9 cellular contexts compared by ENCODE assay signal in the genomic region with DNA sequence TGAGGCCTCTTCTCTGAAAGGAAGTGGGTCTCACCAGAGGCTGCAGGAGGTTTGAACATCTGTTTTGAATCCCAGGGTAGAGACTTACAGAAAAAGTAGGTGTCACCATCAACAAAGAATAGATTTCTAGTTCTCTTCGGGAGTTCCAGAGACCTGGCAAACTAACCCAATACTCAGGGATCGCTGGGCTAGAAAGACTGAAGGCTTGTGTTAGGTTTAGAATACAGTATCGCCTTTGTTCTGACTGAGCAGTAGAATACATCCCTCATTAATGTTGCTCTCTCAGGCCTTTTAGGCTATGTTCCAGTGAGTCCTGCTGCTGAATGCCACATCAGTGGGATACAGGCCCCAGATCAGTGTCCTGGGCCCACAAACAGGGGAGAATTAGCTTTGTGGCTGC. TPM values are rescaled to one million over a fixed set of nuclear protein-coding genes. Genes with fewer than 3 reads are reported as not detected.
DNase-seq lines count a peak whose midpoint lies in the region; ATAC-seq and TF ChIP-seq lines count a peak whose summit lies in the region.
"Had no signal": no experiment of that assay in that cellular context is flagged by ENCODE, and none has a peak within 500 bp of the region (broad histone marks: within the 10 kb centered on the region; RNA-seq: fewer than 3 reads in every experiment).

No MANE protein-coding gene starts in this region.

- H3K27me3 ChIP-seq in ACC112 (ENCODE audit: insufficient read depth, low read length) (no peaks in the 10 kb centered on the region), SJSA1 (replicated peaks) (no peaks in the 10 kb centered on the region), osteoblast (ENCODE audit: insufficient read depth, low read length) (no peaks in the 10 kb centered on the region)

- peak overlapping the region; percentile 92 for H3K27ac ChIP-seq in ACC112 (ENCODE audit: low read depth, low read length)
- peak overlapping the region; percentile 97 for H3K27ac ChIP-seq in SJSA1
- H3K27ac ChIP-seq in osteoblast (ENCODE audit: low read depth, low read length) = peak overlapping the region; percentile 97

- peaks cover 3% of the 10 kb centered on the region for H3K27me3 Mint-ChIP-seq in T-helper 2 cell treated with Interferon-gamma antibody and Interleukin-4, amounts not matched to agents 5 μg/mL and 100 μg/mL, for 36 hours (ENCODE audit: low read depth)
- H3K27me3 Mint-ChIP-seq in activated naive CD8-positive, alpha-beta T cell treated with anti-CD3 and anti-CD28 coated beads for 36 hours = no peaks in the 10 kb centered on the region

- H3K4me1 ChIP-seq in ACC112 (ENCODE audit: control insufficient read depth, insufficient read depth, low read length, unreplicated experiment) (peaks cover 83% of the 10 kb centered on the region), SJSA1 (replicated peaks) (peaks cover 71% of the 10 kb centered on the region), osteoblast (ENCODE audit: insufficient read depth, low read length) (peaks cover 82% of the 10 kb centered on the region)

- TF ChIP-seq CTCF in fibroblast of mammary gland (conservative IDR thresholded peaks at IDR 0.05; ENCODE audit: control insufficient read depth, insufficient read depth, low read depth, low read length) (no peak), osteoblast (IDR thresholded peaks at IDR 0.05; ENCODE audit: extremely low read depth, low read depth, low read length) (no peak)

- H3K4me2 ChIP-seq in osteoblast (ENCODE audit: insufficient read depth, low read length) = no peak overlapping the region

- H3K79me2 ChIP-seq in ACC112 (ENCODE audit: control insufficient read depth, insufficient read depth, low read length, unreplicated experiment) (peaks cover 78% of the 10 kb centered on the region), osteoblast (ENCODE audit: insufficient read depth, low read length) (peaks cover 76% of the 10 kb centered on the region)

- H3K27ac Mint-ChIP-seq in T-helper 2 cell treated with Interferon-gamma antibody and Interleukin-4, amounts not matched to agents 5 μg/mL and 100 μg/mL, for 36 hours = no peak overlapping the region
- H3K27ac Mint-ChIP-seq in activated naive CD8-positive, alpha-beta T cell treated with anti-CD3 and anti-CD28 coated beads for 36 hours = no peak overlapping the region

- H3K9me3 Mint-ChIP-seq in T-helper 2 cell treated with Interferon-gamma antibody and Interleukin-4, amounts not matched to agents 5 μg/mL and 100 μg/mL, for 36 hours = no peaks in the 10 kb centered on the region
- H3K9me3 Mint-ChIP-seq in activated naive CD8-positive, alpha-beta T cell treated with anti-CD3 and anti-CD28 coated beads for 36 hours = no peaks in the 10 kb centered on the region

- H3K36me3 Mint-ChIP-seq in T-helper 2 cell treated with Interferon-gamma antibody and Interleukin-4, amounts not matched to agents 5 μg/mL and 100 μg/mL, for 36 hours (ENCODE audit: low read depth) = no peaks in the 10 kb centered on the region
- no peaks in the 10 kb centered on the region for H3K36me3 Mint-ChIP-seq in activated naive CD8-positive, alpha-beta T cell treated with anti-CD3 and anti-CD28 coated beads for 36 hours

- no peaks in the 10 kb centered on the region for H4K20me1 ChIP-seq in osteoblast (ENCODE audit: insufficient read depth, low read length)

- no peak overlapping the region for H3K4me3 Mint-ChIP-seq in T-helper 2 cell treated with Interferon-gamma antibody and Interleukin-4, amounts not matched to agents 5 μg/mL and 100 μg/mL, for 36 hours
- no peak overlapping the region for H3K4me3 Mint-ChIP-seq in activated naive CD8-positive, alpha-beta T cell treated with anti-CD3 and anti-CD28 coated beads for 36 hours

- no peaks in the 10 kb centered on the region for H3K4me1 Mint-ChIP-seq in T-helper 2 cell treated with Interferon-gamma antibody and Interleukin-4, amounts not matched to agents 5 μg/mL and 100 μg/mL, for 36 hours (ENCODE audit: low read depth)
- H3K4me1 Mint-ChIP-seq in activated naive CD8-positive, alpha-beta T cell treated with anti-CD3 and anti-CD28 coated beads for 36 hours = no peaks in the 10 kb centered on the region

- no peak overlapping the region for H3K4me3 ChIP-seq in ACC112 (ENCODE audit: low read depth, low read length)
- no peak overlapping the region for H3K4me3 ChIP-seq in SJSA1
- no peak overlapping the region for H3K4me3 ChIP-seq in fibroblast of mammary gland (ENCODE audit: control insufficient read depth, low read depth, low read length)
- no peak overlapping the region for H3K4me3 ChIP-seq in osteoblast (ENCODE audit: insufficient read depth, low read length)

- H3K36me3 ChIP-seq in ACC112 (ENCODE audit: insufficient read depth, low read length) (no peaks in the 10 kb centered on the region), SJSA1 (peaks cover 3% of the 10 kb centered on the region; the same call in 1 of the 2 replicates), osteoblast (ENCODE audit: insufficient read depth, low read length) (no peaks in the 10 kb centered on the region)

- no peak overlapping the region for H2AFZ ChIP-seq in ACC112 (ENCODE audit: low read length, unreplicated experiment)
- H2AFZ ChIP-seq in osteoblast (ENCODE audit: low read length) = no peak overlapping the region

- ATAC-seq in GM21825 (IDR thresholded peaks at IDR 0.05; ENCODE audit: unreplicated experiment) = no peak

- no peaks in the 10 kb centered on the region for H3K9me3 ChIP-seq in SJSA1 (replicated peaks)
- no peaks in the 10 kb centered on the region for H3K9me3 ChIP-seq in osteoblast (ENCODE audit: low read depth, low read length)

- DNase-seq in SJSA1 (ENCODE audit: low read depth in 1 of 2, low spot score in 2 of 2) (peak in 1 of 2 experiments; percentile 40), fibroblast of mammary gland (ENCODE audit: low read depth) (peak; percentile 38), osteoblast (ENCODE audit: insufficient read length, low spot score, missing footprints) (no peak), SIG-M5 treated with dmso at 0.1 percent for 504 hours (lab: John Stamatoyannopoulos, UW; ENCODE audit: unreplicated experiment) (no peak)
- DNase-seq in T-helper 2 cell treated with Interferon-gamma antibody and Interleukin-4, amounts not matched to agents 5 μg/mL and 100 μg/mL, for 36 hours (ENCODE audit: low spot score) = no peak
- DNase-seq in activated naive CD8-positive, alpha-beta T cell treated with anti-CD3 and anti-CD28 coated beads for 36 hours = no peak
- DNase-seq: activated gamma-delta T cell had no signal

RNA-seq across cellular contexts. Expression of gene RUSC2, which starts 27.2 kb away (rescaled TPM):
- total RNA-seq in SJSA1 (2014; rRNA removed; shearing (Covaris generic)) = 22.1 and 24.0 TPM in 2 replicates
- 25.0 and 28.6 TPM in 2 replicates for total RNA-seq in osteoblast
- total RNA-seq in activated naive CD8-positive, alpha-beta T cell treated with anti-CD3 and anti-CD28 coated beads for 36 hours = 1 to 10 TPM; 2.2 to 2.4 TPM
